ENCODE assay signal across 8 cellular contexts in the genomic region with DNA sequence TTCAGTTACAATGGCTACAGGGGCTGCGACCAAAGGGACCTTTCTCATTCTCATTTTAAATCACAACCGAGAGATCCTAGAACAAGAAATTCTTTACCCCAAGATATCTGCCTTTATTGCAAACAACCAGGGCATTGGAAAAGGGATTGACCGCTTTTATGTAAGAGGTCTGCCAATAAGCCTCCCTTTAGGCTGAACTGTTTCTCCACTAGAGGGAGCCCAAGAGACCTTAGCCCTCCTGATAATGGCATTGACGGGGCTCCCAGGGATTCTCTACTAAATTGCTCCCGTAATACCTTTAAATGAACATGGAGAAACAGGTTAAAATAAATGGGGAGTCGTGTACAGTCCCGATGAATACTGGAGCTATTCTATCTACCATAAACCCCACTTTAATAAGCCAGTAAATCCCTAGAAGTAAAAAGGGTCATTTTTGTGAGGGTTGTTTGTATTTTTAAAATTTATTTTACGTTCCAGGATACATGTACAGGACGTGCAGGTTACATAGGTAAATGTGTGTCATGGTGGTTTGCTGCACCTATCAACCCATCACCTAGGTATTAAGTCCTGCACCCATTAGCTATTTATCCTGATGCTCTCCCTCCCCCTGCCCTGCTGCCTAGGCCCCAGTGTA. TPM values are rescaled to one million over a fixed set of nuclear protein-coding genes. Genes with fewer than 3 reads are reported as not detected.
DNase-seq lines count a peak whose midpoint lies in the region; ATAC-seq, FAIRE-seq and TF ChIP-seq lines count a peak whose summit lies in the region.

No MANE protein-coding gene starts in this region.

- H3K4me3 ChIP-seq in H1 (ENCODE audit: extremely low read depth in 1 of 4, insufficient read depth in 2 of 4, low read depth in 3 of 4, low read length in 4 of 4), result no peak overlapping the region

- no peak overlapping the region for H3K4ac ChIP-seq in H1 (replicated peaks; ENCODE audit: insufficient read length, low read depth, low read length)

- DNase-seq in Right ventricle myocardium inferior (ENCODE audit: missing footprints) (no peak), cardiac septum (ENCODE audit: low spot score) (no peak), NCI-H1694 treated with DMSO at 0.1 percent for 48 hours (lab: John Stamatoyannopoulos, UW) (peak; percentile 66), H1 (ENCODE audit: low read depth in 1 of 2, low spot score in 2 of 2) (peak; percentile 36 to 58), mucosa of gallbladder (ENCODE audit: low spot score) (peak; percentile 50)
- DNase-seq in T-helper 2 cell treated with Interferon-gamma antibody and Interleukin-4, amounts not matched to agents 5 μg/mL and 100 μg/mL, for 36 hours (ENCODE audit: low spot score), result peak; percentile 9

- H3K27ac ChIP-seq in H1 (ENCODE audit: low read depth, low read length), result no peak overlapping the region

- no peaks in the 10 kb centered on the region for H3K79me1 ChIP-seq in H1 (ENCODE audit: low read depth, low read length)

- no peak overlapping the region for H3K14ac ChIP-seq in H1 (ENCODE audit: insufficient read length)

- H3K9me3 Mint-ChIP-seq in T-helper 2 cell treated with Interferon-gamma antibody and Interleukin-4, amounts not matched to agents 5 μg/mL and 100 μg/mL, for 36 hours, result no peaks in the 10 kb centered on the region

- peak; percentile 24 for FAIRE-seq in H1 (lab: Jason Lieb, UNC)

- H3K4me1 ChIP-seq in H1 (replicated peaks in 1 of 4; ENCODE audit: control insufficient read depth in 3 of 4, insufficient read depth in 4 of 4, low read length in 3 of 4), result no peaks in the 10 kb centered on the region

- peak; percentile 79 to 83 for TF ChIP-seq RAD21 in H1 (IDR thresholded peaks at IDR 0.05 in 1 of 2, conservative IDR thresholded peaks at IDR 0.05 in 1 of 2; ENCODE audit: low read depth in 2 of 2, low read length in 2 of 2)

- H3K4me1 Mint-ChIP-seq in T-helper 2 cell treated with Interferon-gamma antibody and Interleukin-4, amounts not matched to agents 5 μg/mL and 100 μg/mL, for 36 hours (ENCODE audit: low read depth), result no peaks in the 10 kb centered on the region

- no peak overlapping the region for H2BK12ac ChIP-seq in H1 (ENCODE audit: low read depth, low read length)

- no peak overlapping the region for H2BK120ac ChIP-seq in H1 (replicated peaks; ENCODE audit: low read depth, low read length)

- POLR2A ChIA-PET in H1 (lab: Charles Lee; ENCODE audit: partially characterized antibody), result no interaction called here

- H3K4me2 ChIP-seq in H1 (ENCODE audit: insufficient read depth in 1 of 2, low read depth in 2 of 2, low read length in 2 of 2), result no peak overlapping the region

- H3K27me3 Mint-ChIP-seq in T-helper 2 cell treated with Interferon-gamma antibody and Interleukin-4, amounts not matched to agents 5 μg/mL and 100 μg/mL, for 36 hours (ENCODE audit: low read depth), result peaks cover 11% of the 10 kb centered on the region

- no peaks in the 10 kb centered on the region for H3K23me2 ChIP-seq in H1 (ENCODE audit: low read depth, low read length)

- H4K20me1 ChIP-seq in H1 (replicated peaks in 1 of 2; ENCODE audit: control insufficient read depth in 1 of 2, insufficient read depth in 2 of 2, low read length in 2 of 2), result no peaks in the 10 kb centered on the region

- no peaks in the 10 kb centered on the region for H3K36me3 Mint-ChIP-seq in T-helper 2 cell treated with Interferon-gamma antibody and Interleukin-4, amounts not matched to agents 5 μg/mL and 100 μg/mL, for 36 hours (ENCODE audit: low read depth)

- no peaks in the 10 kb centered on the region for H3K9me3 ChIP-seq in H1 (ENCODE audit: insufficient read depth in 2 of 2, low read depth in 1 of 2, low read length in 1 of 2)

- WGBS in H1 (ENCODE audit: extremely low coverage in 1 of 2, insufficient coverage in 1 of 2, insufficient read length in 1 of 2, insufficient replicate concordance in 2 of 2, low coverage in 1 of 2, low lambda C conversion rate in 2 of 2, missing lambda C conversion rate in 1 of 2), 2 experiments, result 46% methylated on average over 9 of the region's 9 CpGs; no CpG with 5 or more reads in 1 of the 2 experiments

- H3K79me2 ChIP-seq in H1 (ENCODE audit: control insufficient read depth in 1 of 2, insufficient read depth in 2 of 2, low read length in 2 of 2), result no peaks in the 10 kb centered on the region

- no peak overlapping the region for H3K27ac Mint-ChIP-seq in T-helper 2 cell treated with Interferon-gamma antibody and Interleukin-4, amounts not matched to agents 5 μg/mL and 100 μg/mL, for 36 hours

- TF ChIP-seq POLR2A in H1 (IDR thresholded peaks at IDR 0.05; ENCODE audit: control extremely low read depth in 1 of 2, low read depth in 2 of 2, low read length in 2 of 2), result no peak

- peak; percentile 36 to 81 (median 68) for TF ChIP-seq CTCF in H1 (IDR thresholded peaks at IDR 0.05; ENCODE audit: control extremely low read depth in 1 of 3, insufficient read depth in 1 of 3, low read depth in 1 of 3, low read length in 3 of 3)

- no peaks in the 10 kb centered on the region for H3K36me3 ChIP-seq in H1 (ENCODE audit: control insufficient read depth in 2 of 4, insufficient read depth in 4 of 4, low read length in 3 of 4)

- no peak overlapping the region for H2BK20ac ChIP-seq in H1 (ENCODE audit: low read length)

- no peak overlapping the region for H3K23ac ChIP-seq in H1 (ENCODE audit: insufficient read length)

- H3K18ac ChIP-seq in H1 (ENCODE audit: extremely low read depth, low read length), result no peak overlapping the region

- H4K91ac ChIP-seq in H1 (replicated peaks; ENCODE audit: insufficient read length, low read length), result no peak overlapping the region

- H2AFZ ChIP-seq in H1 (ENCODE audit: low read length), result no peak overlapping the region

- H3K9ac ChIP-seq in H1 (replicated peaks in 1 of 4; ENCODE audit: extremely low read depth in 1 of 4, low read depth in 3 of 4, low read length in 3 of 4), result no peak overlapping the region

- H3K56ac ChIP-seq in H1 (replicated peaks; ENCODE audit: insufficient read length, low read depth, low read length), result no peak overlapping the region

- H4K8ac ChIP-seq in H1 (ENCODE audit: extremely low read depth, insufficient read depth, low read length), result no peak overlapping the region

- H3K27me3 ChIP-seq in H1 (replicated peaks in 1 of 4; ENCODE audit: control insufficient read depth in 3 of 4, extremely low read depth in 1 of 4, insufficient read depth in 3 of 4, low read length in 3 of 4), result no peaks in the 10 kb centered on the region

- intact Hi-C loops in Right ventricle myocardium inferior (cut with DNase I) (loop anchor here (2.0 to 5.0 kb wide), 2 partner anchors 369 to 450 kb away; no protein-coding TSS in a partner anchor), cardiac septum (cut with DNase I) (loop anchor here (2.0 to 10.0 kb wide), 2 partner anchors 186 to 370 kb away; no protein-coding TSS in a partner anchor)

- CTCF ChIA-PET in H1 (lab: Charles Lee; ENCODE audit: partially characterized antibody), result interaction anchor here (0.6 to 4.8 kb wide), 34 partner anchors 8 to 403 kb away, joined by 3 to 45 read pairs (median 3); a partner anchor contains a TSS

- H2BK5ac ChIP-seq in H1 (ENCODE audit: low read depth, low read length), result no peak overlapping the region

- no peak overlapping the region for H4K5ac ChIP-seq in H1 (ENCODE audit: insufficient read length, low read depth, low read length)

- no peak overlapping the region for H2BK15ac ChIP-seq in H1 (ENCODE audit: low read length)

- no peak overlapping the region for H3K4me3 Mint-ChIP-seq in T-helper 2 cell treated with Interferon-gamma antibody and Interleukin-4, amounts not matched to agents 5 μg/mL and 100 μg/mL, for 36 hours

- peak; percentile 63 for ATAC-seq in Right ventricle myocardium inferior
- peak; percentile 77 for ATAC-seq in HG02642 (IDR thresholded peaks at IDR 0.05; ENCODE audit: poor library complexity, unreplicated experiment)
- no peak for ATAC-seq in HG02623 (IDR thresholded peaks at IDR 0.05; ENCODE audit: unreplicated experiment)

- TF ChIP-seq EP300 in H1 (IDR thresholded peaks at IDR 0.05; ENCODE audit: borderline replicate concordance in 1 of 2, low read depth in 2 of 2, low read length in 2 of 2), result no peak

- H2AK5ac ChIP-seq in H1 (ENCODE audit: low read depth, low read length), result no peak overlapping the region

TF ChIP-seq in H1, 55 proteins besides CTCF, POLR2A, EP300 and RAD21 (continues in another document):
- TF ChIP-seq SIX5 (IDR thresholded peaks at IDR 0.05; ENCODE audit: low read depth, low read length), result no peak
- TF ChIP-seq BACH1 (IDR thresholded peaks at IDR 0.05; ENCODE audit: low read length), result no peak
- TF ChIP-seq, protein P1, sequence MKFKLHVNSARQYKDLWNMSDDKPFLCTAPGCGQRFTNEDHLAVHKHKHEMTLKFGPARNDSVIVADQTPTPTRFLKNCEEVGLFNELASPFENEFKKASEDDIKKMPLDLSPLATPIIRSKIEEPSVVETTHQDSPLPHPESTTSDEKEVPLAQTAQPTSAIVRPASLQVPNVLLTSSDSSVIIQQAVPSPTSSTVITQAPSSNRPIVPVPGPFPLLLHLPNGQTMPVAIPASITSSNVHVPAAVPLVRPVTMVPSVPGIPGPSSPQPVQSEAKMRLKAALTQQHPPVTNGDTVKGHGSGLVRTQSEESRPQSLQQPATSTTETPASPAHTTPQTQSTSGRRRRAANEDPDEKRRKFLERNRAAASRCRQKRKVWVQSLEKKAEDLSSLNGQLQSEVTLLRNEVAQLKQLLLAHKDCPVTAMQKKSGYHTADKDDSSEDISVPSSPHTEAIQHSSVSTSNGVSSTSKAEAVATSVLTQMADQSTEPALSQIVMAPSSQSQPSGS (IDR thresholded peaks at IDR 0.05; ENCODE audit: low read length), result no peak
- TF ChIP-seq KDM4A (IDR thresholded peaks at IDR 0.05; ENCODE audit: low read depth, low read length, severe bottlenecking), result no peak
- no peak for TF ChIP-seq TCF12 (IDR thresholded peaks at IDR 0.05; ENCODE audit: low read depth, low read length)
- TF ChIP-seq MAFK (IDR thresholded peaks at IDR 0.05; ENCODE audit: low read depth, low read length), result no peak
- no peak for TF ChIP-seq RXRA (IDR thresholded peaks at IDR 0.05; ENCODE audit: insufficient read depth, low read depth, low read length)
- TF ChIP-seq BCL11A (IDR thresholded peaks at IDR 0.05; ENCODE audit: low read depth in 2 of 2, low read length in 2 of 2), result no peak

RNA-seq across cellular contexts. Expression of a gene that starts 7.5 kb away (rescaled TPM):
- 3.0 TPM for total RNA-seq in Right ventricle myocardium inferior
- 0.83 TPM for total RNA-seq in cardiac septum
- total RNA-seq in H1 (2021; fragmentation: NEBNext Ultra II Directional; extraction: Animal tissue kit (Norgen Biotek cat#: 25700)), result 0.86 and 0.95 TPM in 2 replicates
- 0.46 and 0.59 TPM in 2 replicates for polyA plus RNA-seq in H1 (2011; rRNA removed)
- 0.53 TPM for polyA plus RNA-seq in H1 (2011; cell fraction: cytosol; rRNA removed)
- 1.0 TPM for polyA plus RNA-seq in H1 (2011; cell fraction: nucleus; rRNA removed)
- polyA plus RNA-seq in H1 (2012, experiment 1 of 2), result 0.60 to 0.86 TPM (median 0.74 TPM) in 4 replicates
- polyA plus RNA-seq in H1 (2012, experiment 2 of 2), result 0.05 TPM
- polyA plus RNA-seq in H1 (2013, experiment 1 of 2), result 2.5 TPM
- polyA plus RNA-seq in H1 (2013, experiment 2 of 2), result 2.2 TPM
- 0.82 and 1.7 TPM in 2 replicates for polyA minus RNA-seq in H1 (2011; rRNA and poly(A)+ RNA removed)
- polyA minus RNA-seq in H1 (2011; cell fraction: cytosol; rRNA and poly(A)+ RNA removed), result 0.29 TPM
- polyA minus RNA-seq in H1 (2011; cell fraction: nucleus; rRNA and poly(A)+ RNA removed), result 1.3 TPM
- total RNA-seq in mucosa of gallbladder, result 13.6 TPM

Comparison
In these comparisons a context has a peak if more than half of its experiments do, and no peak if none do; other contexts are left out.
1. DNase-seq: peak in NCI-H1694 treated with DMSO at 0.1 percent for 48 hours (single experiment), T-helper 2 cell treated with Interferon-gamma antibody and Interleukin-4, amounts not matched to agents 5 μg/mL and 100 μg/mL, for 36 hours (single experiment), H1 (2 of 2) and mucosa of gallbladder (single experiment); none in Right ventricle myocardium inferior (single experiment) and cardiac septum (single experiment).